In genomic region chr10:114173680-114174461, GRCh38 we compare ENCODE assay signal across 1 cellular context.
TF ChIP-seq lines count a peak whose summit lies in the region.

CCDC186 (minus strand) TSS chr10:114174203; CDS start chr10:114163268, 10,935 bp downstream.

TF ChIP-seq in K562, 482 proteins besides CTCF, POLR2A, EP300 and RAD21 (continued from another document):
- TF ChIP-seq, protein P1, sequence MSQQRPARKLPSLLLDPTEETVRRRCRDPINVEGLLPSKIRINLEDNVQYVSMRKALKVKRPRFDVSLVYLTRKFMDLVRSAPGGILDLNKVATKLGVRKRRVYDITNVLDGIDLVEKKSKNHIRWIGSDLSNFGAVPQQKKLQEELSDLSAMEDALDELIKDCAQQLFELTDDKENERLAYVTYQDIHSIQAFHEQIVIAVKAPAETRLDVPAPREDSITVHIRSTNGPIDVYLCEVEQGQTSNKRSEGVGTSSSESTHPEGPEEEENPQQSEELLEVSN (IDR thresholded peaks at IDR 0.05; ENCODE audit: borderline replicate concordance in 1 of 2, extremely low read depth in 1 of 2, insufficient read depth in 1 of 2, insufficient read length in 1 of 2, low read depth in 1 of 2, low read length in 1 of 2, poor library complexity in 1 of 2, severe bottlenecking in 1 of 2), result peak in 1 of 2 experiments; percentile 16
- peak; percentile 74 for TF ChIP-seq TAF1 (IDR thresholded peaks at IDR 0.05; ENCODE audit: control insufficient read depth, extremely low read depth, insufficient read depth, low read length, severe bottlenecking)
- TF ChIP-seq NCOA4 (IDR thresholded peaks at IDR 0.05; ENCODE audit: partially characterized antibody), result no peak
- TF ChIP-seq RBM25 (IDR thresholded peaks at IDR 0.05; ENCODE audit: low read depth, low read length, severe bottlenecking), result peak; percentile 39
- TF ChIP-seq NRF1 (conservative IDR thresholded peaks at IDR 0.05 in 1 of 2, IDR thresholded peaks at IDR 0.05 in 1 of 2), result peak; percentile 71 to 77
- peak; percentile 53 for TF ChIP-seq SMAD1 (IDR thresholded peaks at IDR 0.05; ENCODE audit: low read depth, low read length, partially characterized antibody)
- 0 out of 2 replicates have a peak, but pooled peaks have one; percentile 20 for TF ChIP-seq L3MBTL2 (IDR thresholded peaks at IDR 0.05)
- peak; percentile 68; the same call in 1 of the 2 replicates for TF ChIP-seq POLR2AphosphoS5 (IDR thresholded peaks at IDR 0.05; ENCODE audit: control insufficient read depth, insufficient read depth, low read depth, low read length)
- TF ChIP-seq ESRRA (IDR thresholded peaks at IDR 0.05; ENCODE audit: borderline replicate concordance, low read depth), result no peak
- TF ChIP-seq U2AF2 (optimal IDR thresholded peaks at IDR 0.05; ENCODE audit: low read depth, low read length), result no peak
- TF ChIP-seq TRIM24 (IDR thresholded peaks at IDR 0.05), result peak in 1 of 2 experiments; percentile 32; a peak in 1 of 4 replicates
- peak; percentile 77 to 85; a peak in 3 of 4 replicates for TF ChIP-seq FOXK2 (conservative IDR thresholded peaks at IDR 0.05 in 1 of 2, IDR thresholded peaks at IDR 0.05 in 1 of 2; ENCODE audit: low read depth in 2 of 2)
- no peak for TF ChIP-seq ZNF75A (CRISPR knock-in tag; IDR thresholded peaks at IDR 0.05)
- TF ChIP-seq ZNF280B (CRISPR knock-in tag; IDR thresholded peaks at IDR 0.05), result no peak
- TF ChIP-seq PYGO2 (tag; IDR thresholded peaks at IDR 0.05), result no peak
- TF ChIP-seq POLR2H (tag; IDR thresholded peaks at IDR 0.05; ENCODE audit: low read depth), result peak; percentile 59; the same call in 1 of the 2 replicates
- peak; percentile 71; the same call in 1 of the 2 replicates for TF ChIP-seq TAF7 (tag; IDR thresholded peaks at IDR 0.05)
- TF ChIP-seq JUND (IDR thresholded peaks at IDR 0.05; ENCODE audit: borderline replicate concordance, low read depth, low read length), result 0 out of 2 replicates have a peak, but pooled peaks have one; percentile 9
- no peak for TF ChIP-seq JUND (tag; IDR thresholded peaks at IDR 0.05; ENCODE audit: borderline replicate concordance, low read depth, low read length)
- peak; percentile 57; the same call in 1 of the 2 replicates for TF ChIP-seq ARID4B (CRISPR knock-in tag; IDR thresholded peaks at IDR 0.05)
- no peak for TF ChIP-seq KLF13 (tag; IDR thresholded peaks at IDR 0.05; ENCODE audit: borderline replicate concordance, low read depth)
- peak; percentile 38 for TF ChIP-seq CCNT2 (IDR thresholded peaks at IDR 0.05; ENCODE audit: borderline replicate concordance, extremely low read depth, insufficient read length, low read depth, low read length)
- peak; percentile 57 to 96 (median 92) for TF ChIP-seq YY1 (IDR thresholded peaks at IDR 0.05; ENCODE audit: borderline replicate concordance in 1 of 3, control insufficient read depth in 1 of 3, extremely low read depth in 1 of 3, insufficient read depth in 3 of 3, insufficient read length in 1 of 3, insufficient replicate concordance in 2 of 3, low read depth in 1 of 3, low read length in 2 of 3)
- TF ChIP-seq CXXC5 (CRISPR knock-in tag; IDR thresholded peaks at IDR 0.05), result 0 out of 2 replicates have a peak, but pooled peaks have one; percentile 32
- peak; percentile 68 for TF ChIP-seq POLR2B (IDR thresholded peaks at IDR 0.05; ENCODE audit: low read depth, partially characterized antibody)
- peak; percentile 81 for TF ChIP-seq C11orf30 (IDR thresholded peaks at IDR 0.05; ENCODE audit: low read depth)
- TF ChIP-seq KDM5B (IDR thresholded peaks at IDR 0.05; ENCODE audit: insufficient replicate concordance, low read depth, low read length), result peak; percentile 92
- peak; percentile 65 for TF ChIP-seq SAP30 (IDR thresholded peaks at IDR 0.05; ENCODE audit: borderline replicate concordance, insufficient read depth, low read depth, low read length, poor library complexity, severe bottlenecking)
- no peak for TF ChIP-seq ETV1 (tag; conservative IDR thresholded peaks at IDR 0.05; ENCODE audit: low read depth)
- TF ChIP-seq NFYB (IDR thresholded peaks at IDR 0.05; ENCODE audit: extremely low read depth, insufficient read length), result peak; percentile 94
- no peak for TF ChIP-seq EHMT2 (IDR thresholded peaks at IDR 0.05)
- peak; percentile 71; the same call in 1 of the 2 replicates for TF ChIP-seq ZBTB7A (IDR thresholded peaks at IDR 0.05; ENCODE audit: borderline replicate concordance, control insufficient read depth, low read depth, low read length)
- peak; percentile 86; the same call in 1 of the 2 replicates for TF ChIP-seq PHF8 (IDR thresholded peaks at IDR 0.05; ENCODE audit: borderline replicate concordance, low read length)
- TF ChIP-seq RBBP5 (IDR thresholded peaks at IDR 0.05; ENCODE audit: borderline replicate concordance, insufficient read depth, low read length, poor library complexity, severe bottlenecking), result peak; percentile 51
- peak; percentile 56; the same call in 1 of the 2 replicates for TF ChIP-seq CREM (IDR thresholded peaks at IDR 0.05; ENCODE audit: low read depth)
- peak; percentile 17 for TF ChIP-seq FOS (IDR thresholded peaks at IDR 0.05; ENCODE audit: extremely low read depth, insufficient read length)
- TF ChIP-seq JUNB (CRISPR knock-in tag; conservative IDR thresholded peaks at IDR 0.05), result no peak
- peak; percentile 80 for TF ChIP-seq SUPT5H (IDR thresholded peaks at IDR 0.05)
- peak; percentile 75 for TF ChIP-seq NFRKB (IDR thresholded peaks at IDR 0.05; ENCODE audit: low read depth)
- TF ChIP-seq MEIS2 (IDR thresholded peaks at IDR 0.05; ENCODE audit: partially characterized antibody), result peak; percentile 43
- TF ChIP-seq RBFOX2 (IDR thresholded peaks at IDR 0.05; ENCODE audit: low read depth, low read length), result peak; percentile 95
- peak; percentile 49; the same call in 1 of the 2 replicates for TF ChIP-seq ZFX (CRISPR knock-in tag; IDR thresholded peaks at IDR 0.05)
- peak; percentile 45; the same call in 1 of the 2 replicates for TF ChIP-seq ZNF263 (CRISPR knock-in tag; IDR thresholded peaks at IDR 0.05; ENCODE audit: borderline replicate concordance)
- TF ChIP-seq, protein P2, sequence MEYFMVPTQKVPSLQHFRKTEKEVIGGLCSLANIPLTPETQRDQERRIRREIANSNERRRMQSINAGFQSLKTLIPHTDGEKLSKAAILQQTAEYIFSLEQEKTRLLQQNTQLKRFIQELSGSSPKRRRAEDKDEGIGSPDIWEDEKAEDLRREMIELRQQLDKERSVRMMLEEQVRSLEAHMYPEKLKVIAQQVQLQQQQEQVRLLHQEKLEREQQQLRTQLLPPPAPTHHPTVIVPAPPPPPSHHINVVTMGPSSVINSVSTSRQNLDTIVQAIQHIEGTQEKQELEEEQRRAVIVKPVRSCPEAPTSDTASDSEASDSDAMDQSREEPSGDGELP (CRISPR knock-in tag; IDR thresholded peaks at IDR 0.05; ENCODE audit: borderline replicate concordance), result peak; percentile 98
- peak; percentile 15; the same call in 1 of the 2 replicates for TF ChIP-seq CBX1 (IDR thresholded peaks at IDR 0.05; ENCODE audit: low read depth)
- TF ChIP-seq, protein P3, sequence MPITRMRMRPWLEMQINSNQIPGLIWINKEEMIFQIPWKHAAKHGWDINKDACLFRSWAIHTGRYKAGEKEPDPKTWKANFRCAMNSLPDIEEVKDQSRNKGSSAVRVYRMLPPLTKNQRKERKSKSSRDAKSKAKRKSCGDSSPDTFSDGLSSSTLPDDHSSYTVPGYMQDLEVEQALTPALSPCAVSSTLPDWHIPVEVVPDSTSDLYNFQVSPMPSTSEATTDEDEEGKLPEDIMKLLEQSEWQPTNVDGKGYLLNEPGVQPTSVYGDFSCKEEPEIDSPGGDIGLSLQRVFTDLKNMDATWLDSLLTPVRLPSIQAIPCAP (CRISPR knock-in tag; IDR thresholded peaks at IDR 0.05; ENCODE audit: borderline replicate concordance), result no peak
- TF ChIP-seq LCOR (CRISPR knock-in tag; IDR thresholded peaks at IDR 0.05), result peak; percentile 67; the same call in 1 of the 2 replicates
- TF ChIP-seq TBP (optimal IDR thresholded peaks at IDR 0.05; ENCODE audit: low read depth, low read length), result peak; percentile 39
- peak; percentile 66 for TF ChIP-seq ZNF316 (IDR thresholded peaks at IDR 0.05)
- TF ChIP-seq POLR2G (IDR thresholded peaks at IDR 0.05; ENCODE audit: low read depth, low read length), result peak; percentile 95
- TF ChIP-seq EP400 (IDR thresholded peaks at IDR 0.05), result peak; percentile 87
- peak; percentile 34; the same call in 1 of the 2 replicates for TF ChIP-seq ATF3 (IDR thresholded peaks at IDR 0.05)
- TF ChIP-seq ATF3 (CRISPR knock-in tag; conservative IDR thresholded peaks at IDR 0.05), result no peak
- peak in 1 of 2 experiments; percentile 53; a peak in 2 of 4 replicates for TF ChIP-seq MAZ (CRISPR knock-in tag; conservative IDR thresholded peaks at IDR 0.05 in 1 of 2, IDR thresholded peaks at IDR 0.05 in 1 of 2)
- TF ChIP-seq FOSL1 (tag; conservative IDR thresholded peaks at IDR 0.05), result peak; percentile 46
- no peak for TF ChIP-seq HNRNPK (IDR thresholded peaks at IDR 0.05; ENCODE audit: low read depth, low read length, poor library complexity, severe bottlenecking)
- no peak; the same call in 1 of the 2 replicates for TF ChIP-seq CREB1 (IDR thresholded peaks at IDR 0.05)
- TF ChIP-seq CREB1 (CRISPR knock-in tag; IDR thresholded peaks at IDR 0.05), result peak; percentile 47; the same call in 1 of the 2 replicates
- TF ChIP-seq CTBP1 (IDR thresholded peaks at IDR 0.05; ENCODE audit: borderline replicate concordance), result peak; percentile 81
- TF ChIP-seq DACH1 (IDR thresholded peaks at IDR 0.05; ENCODE audit: partially characterized antibody), result peak; percentile 64
- peak; percentile 75 for TF ChIP-seq TAF9B (IDR thresholded peaks at IDR 0.05; ENCODE audit: partially characterized antibody)
- peak; percentile 94 for TF ChIP-seq ZEB2 (IDR thresholded peaks at IDR 0.05)
- TF ChIP-seq MAFK (IDR thresholded peaks at IDR 0.05; ENCODE audit: low read length), result peak; percentile 26
- TF ChIP-seq, protein P4, sequence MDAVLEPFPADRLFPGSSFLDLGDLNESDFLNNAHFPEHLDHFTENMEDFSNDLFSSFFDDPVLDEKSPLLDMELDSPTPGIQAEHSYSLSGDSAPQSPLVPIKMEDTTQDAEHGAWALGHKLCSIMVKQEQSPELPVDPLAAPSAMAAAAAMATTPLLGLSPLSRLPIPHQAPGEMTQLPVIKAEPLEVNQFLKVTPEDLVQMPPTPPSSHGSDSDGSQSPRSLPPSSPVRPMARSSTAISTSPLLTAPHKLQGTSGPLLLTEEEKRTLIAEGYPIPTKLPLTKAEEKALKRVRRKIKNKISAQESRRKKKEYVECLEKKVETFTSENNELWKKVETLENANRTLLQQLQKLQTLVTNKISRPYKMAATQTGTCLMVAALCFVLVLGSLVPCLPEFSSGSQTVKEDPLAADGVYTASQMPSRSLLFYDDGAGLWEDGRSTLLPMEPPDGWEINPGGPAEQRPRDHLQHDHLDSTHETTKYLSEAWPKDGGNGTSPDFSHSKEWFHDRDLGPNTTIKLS (IDR thresholded peaks at IDR 0.05; ENCODE audit: borderline replicate concordance, low read depth), result peak; percentile 93
- TF ChIP-seq MXI1 (IDR thresholded peaks at IDR 0.05; ENCODE audit: low read depth, low read length), result no peak
